1 cellular context compared by ENCODE assay signal in genomic region chr9:79571309-79572031, GRCh38.
TF ChIP-seq lines count a peak whose summit lies in the region.

Gene TLE4, plus strand, starts transcription at chr9:79571965. Its CDS starts 826 bp downstream, at chr9:79572791.

TF ChIP-seq in HepG2, 621 proteins besides CTCF, POLR2A, EP300 and RAD21 (continues in another document):
- TF ChIP-seq SNAPC4 (CRISPR knock-in tag; IDR thresholded peaks at IDR 0.05) (peak; percentile 89; the same call in 1 of the 2 replicates), ZNF264 (CRISPR knock-in tag; IDR thresholded peaks at IDR 0.05) (no peak), ZMYM4 (CRISPR knock-in tag; IDR thresholded peaks at IDR 0.05) (0 out of 2 replicates have a peak, but pooled peaks have one; percentile 29), TFDP1 (CRISPR knock-in tag; IDR thresholded peaks at IDR 0.05; ENCODE audit: borderline replicate concordance) (peak; percentile 86; the same call in 1 of the 2 replicates), ZBTB7A (CRISPR knock-in tag; IDR thresholded peaks at IDR 0.05) (no peak), CEBPB (IDR thresholded peaks at IDR 0.05; ENCODE audit: borderline replicate concordance, low read depth, low read length) (no peak), AHR (CRISPR knock-in tag; IDR thresholded peaks at IDR 0.05) (no peak), CREB1 (IDR thresholded peaks at IDR 0.05) (peak; percentile 81), CREB1 (CRISPR knock-in tag; IDR thresholded peaks at IDR 0.05) (peak; percentile 96), GMEB1 (CRISPR knock-in tag; IDR thresholded peaks at IDR 0.05; ENCODE audit: borderline replicate concordance) (peak; percentile 36; the same call in 1 of the 2 replicates), ZNF263 (CRISPR knock-in tag; IDR thresholded peaks at IDR 0.05) (no peak), ZNF326 (CRISPR knock-in tag; IDR thresholded peaks at IDR 0.05; ENCODE audit: borderline replicate concordance) (no peak), CREM (IDR thresholded peaks at IDR 0.05) (peak; percentile 74), CREM (CRISPR knock-in tag; IDR thresholded peaks at IDR 0.05) (no peak), SNAPC5 (CRISPR knock-in tag; IDR thresholded peaks at IDR 0.05; ENCODE audit: borderline replicate concordance) (no peak), WIZ (CRISPR knock-in tag; IDR thresholded peaks at IDR 0.05) (no peak; the same call in 1 of the 2 replicates), HNRNPLL (IDR thresholded peaks at IDR 0.05; ENCODE audit: low read depth, low read length, poor library complexity, severe bottlenecking) (peak; percentile 66), TGIF2 (CRISPR knock-in tag; IDR thresholded peaks at IDR 0.05) (peak; percentile 85; the same call in 1 of the 2 replicates), ZBTB1 (CRISPR knock-in tag; IDR thresholded peaks at IDR 0.05; ENCODE audit: borderline replicate concordance) (no peak), SRSF4 (IDR thresholded peaks at IDR 0.05; ENCODE audit: low read depth, low read length, poor library complexity, severe bottlenecking) (no peak), NR2F1 (CRISPR knock-in tag; IDR thresholded peaks at IDR 0.05) (no peak), SMAD9 (CRISPR knock-in tag; IDR thresholded peaks at IDR 0.05) (no peak), XRCC5 (optimal IDR thresholded peaks at IDR 0.05; ENCODE audit: low read length) (peak; percentile 27), HCFC1 (IDR thresholded peaks at IDR 0.05; ENCODE audit: low read depth, low read length) (peak; percentile 83), E2F2 (CRISPR knock-in tag; IDR thresholded peaks at IDR 0.05; ENCODE audit: borderline replicate concordance) (no peak), ZNF567 (CRISPR knock-in tag; IDR thresholded peaks at IDR 0.05; ENCODE audit: borderline replicate concordance) (no peak), FOSL1 (CRISPR knock-in tag; IDR thresholded peaks at IDR 0.05; ENCODE audit: borderline replicate concordance) (no peak), ZNF607 (CRISPR knock-in tag; IDR thresholded peaks at IDR 0.05; ENCODE audit: borderline replicate concordance) (no peak), DZIP1 (CRISPR knock-in tag; IDR thresholded peaks at IDR 0.05) (no peak), DRAP1 (CRISPR knock-in tag; IDR thresholded peaks at IDR 0.05) (peak; percentile 59; the same call in 1 of the 2 replicates), YEATS4 (CRISPR knock-in tag; IDR thresholded peaks at IDR 0.05; ENCODE audit: borderline replicate concordance) (0 out of 2 replicates have a peak, but pooled peaks have one; percentile 30), E2F5 (CRISPR knock-in tag; conservative IDR thresholded peaks at IDR 0.05) (peak; percentile 64; the same call in 1 of the 2 replicates), MLXIP (CRISPR knock-in tag; IDR thresholded peaks at IDR 0.05; ENCODE audit: borderline replicate concordance) (no peak), CENPBD1 (CRISPR knock-in tag; IDR thresholded peaks at IDR 0.05; ENCODE audit: borderline replicate concordance, low read depth) (no peak), ZNF354B (CRISPR knock-in tag; IDR thresholded peaks at IDR 0.05) (no peak), MIER2 (CRISPR knock-in tag; IDR thresholded peaks at IDR 0.05) (no peak), SP5 (CRISPR knock-in tag; IDR thresholded peaks at IDR 0.05; ENCODE audit: borderline replicate concordance, low read depth) (peak; percentile 77), SIN3A (IDR thresholded peaks at IDR 0.05; ENCODE audit: borderline replicate concordance, low read depth, low read length) (peak; percentile 62; the same call in 1 of the 2 replicates), FOSL2 (CRISPR knock-in tag; IDR thresholded peaks at IDR 0.05) (no peak), SALL1 (CRISPR knock-in tag; IDR thresholded peaks at IDR 0.05) (peak; percentile 58; the same call in 1 of the 2 replicates), FOXJ3 (CRISPR knock-in tag; IDR thresholded peaks at IDR 0.05; ENCODE audit: borderline replicate concordance) (no peak), KDM5A (IDR thresholded peaks at IDR 0.05; ENCODE audit: borderline replicate concordance, low read length) (no peak), CEBPG (CRISPR knock-in tag; IDR thresholded peaks at IDR 0.05) (no peak), THAP11 (CRISPR knock-in tag; IDR thresholded peaks at IDR 0.05) (peak; percentile 97), PCBP1 (IDR thresholded peaks at IDR 0.05; ENCODE audit: borderline replicate concordance, low read depth, low read length) (0 out of 2 replicates have a peak, but pooled peaks have one; percentile 57), CCAR2 (optimal IDR thresholded peaks at IDR 0.05; ENCODE audit: low read depth, low read length) (no peak), SOX13 (IDR thresholded peaks at IDR 0.05) (no peak), SOX13 (CRISPR knock-in tag; conservative IDR thresholded peaks at IDR 0.05 in 1 of 2, IDR thresholded peaks at IDR 0.05 in 1 of 2) (peak in 1 of 2 experiments; percentile 13; a peak in 1 of 4 replicates)
